21 cellular contexts compared by ENCODE assay signal in the genomic region with DNA sequence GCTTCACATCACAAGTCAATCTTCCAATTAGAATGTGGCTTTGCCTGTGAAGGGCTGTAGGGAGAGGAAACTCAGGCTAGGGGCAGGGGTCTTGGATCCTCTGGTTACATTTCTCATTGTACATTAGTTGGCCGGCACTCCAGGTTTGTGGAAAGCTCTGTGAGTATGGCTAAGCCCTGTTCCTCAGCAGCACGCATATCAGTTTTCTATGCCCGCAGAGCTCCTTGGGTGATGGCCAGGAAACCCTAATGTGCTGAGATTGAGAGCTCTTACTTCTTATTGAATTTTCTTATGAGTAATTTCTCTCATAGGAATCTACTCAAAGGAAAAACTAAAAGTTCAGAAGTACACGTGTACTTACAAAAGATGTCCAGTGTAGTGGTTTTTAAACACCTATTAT. TPM values are rescaled to one million over a fixed set of nuclear protein-coding genes. Genes with fewer than 3 reads are reported as not detected.
A peak's percentile ranks its signal among the peaks of the same experiment; 100 is the strongest.
DNase-seq lines count a peak whose midpoint lies in the region; ATAC-seq and TF ChIP-seq lines count a peak whose summit lies in the region.
"Had no signal": no experiment of that assay in that cellular context is flagged by ENCODE, and none has a peak within 500 bp of the region (broad histone marks: within the 10 kb centered on the region; RNA-seq: fewer than 3 reads in every experiment).

No MANE protein-coding gene starts in this region.

- POLR2A ChIA-PET in activated naive CD8-positive, alpha-beta T cell treated with anti-CD3 and anti-CD28 coated beads, Interleukin-2, amount 10 ng/mL, durations not matched to agents 7 days and 5 days (lab: Charles Lee), result no interaction called here

- DNase-seq in activated naive CD8-positive, alpha-beta T cell treated with anti-CD3 and anti-CD28 coated beads, Interleukin-2, amount 10 ng/mL, durations not matched to agents 7 days and 5 days, result no peak
- DNase-seq in activated naive CD8-positive, alpha-beta T cell treated with anti-CD3 and anti-CD28 coated beads, Interleukin-2, amount 50 U/mL, for 24 hours, result no peak
- DNase-seq in NCI-H1092 treated with DMSO at 0.1 percent for 48 hours (lab: John Stamatoyannopoulos, UW) (peak; percentile 27), left lung (no peak), C1 segment of cervical spinal cord (lab: John Stamatoyannopoulos, UW) (no peak)
- no peak for DNase-seq in activated CD4-positive, alpha-beta T cell treated with anti-CD3 and anti-CD28 coated beads, Interleukin-2, amount 50 U/mL, for 1 hour
- DNase-seq in activated naive CD4-positive, alpha-beta T cell treated with anti-CD3 and anti-CD28 coated beads for 36 hours, result no peak
- DNase-seq: Caco-2; CD4-positive, alpha-beta T cell; DMS153; H9; HFFc6; MV-4-11; NCI-H1417; NCI-H1694 treated with DMSO at 0.1 percent for 48 hours; NCI-H524 treated with DMSO at 0.1 percent for 48 hours; NCI-H82; OCI-M1 had no signal

- H3K27ac Mint-ChIP-seq in activated naive CD8-positive, alpha-beta T cell treated with anti-CD3 and anti-CD28 coated beads, Interleukin-2, amount 10 ng/mL, durations not matched to agents 7 days and 5 days, result peak overlapping the region; percentile 16
- H3K27ac Mint-ChIP-seq in activated naive CD8-positive, alpha-beta T cell treated with anti-CD3 and anti-CD28 coated beads, Interleukin-2, amount 50 U/mL, for 24 hours, result no peak overlapping the region
- H3K27ac Mint-ChIP-seq in activated naive CD4-positive, alpha-beta T cell treated with anti-CD3 and anti-CD28 coated beads for 36 hours, result no peak overlapping the region
- H3K27ac Mint-ChIP-seq: CD4-positive, alpha-beta T cell; H9; HFFc6; T-helper 1 cell treated with Interleukin-12 subunit alpha and Interleukin-12 subunit beta and Interleukin-4 antibody, amounts not matched to agents 30 μg/mL and 1 μg/mL, for 36 hours had no signal

- H3K4me1 ChIP-seq in left lung, result no peaks in the 10 kb centered on the region
- H3K4me1 ChIP-seq: Caco-2, SJSA1 had no signal

- no peak for TF ChIP-seq CTCF in left lung (IDR thresholded peaks at IDR 0.05)

- no peaks in the 10 kb centered on the region for H3K36me3 Mint-ChIP-seq in activated naive CD8-positive, alpha-beta T cell treated with anti-CD3 and anti-CD28 coated beads, Interleukin-2, amount 10 ng/mL, durations not matched to agents 7 days and 5 days
- no peaks in the 10 kb centered on the region for H3K36me3 Mint-ChIP-seq in activated naive CD8-positive, alpha-beta T cell treated with anti-CD3 and anti-CD28 coated beads, Interleukin-2, amount 50 U/mL, for 24 hours (ENCODE audit: low read depth)
- no peaks in the 10 kb centered on the region for H3K36me3 Mint-ChIP-seq in activated naive CD4-positive, alpha-beta T cell treated with anti-CD3 and anti-CD28 coated beads for 36 hours (ENCODE audit: low read depth)

- no peaks in the 10 kb centered on the region for H3K9me3 Mint-ChIP-seq in activated naive CD8-positive, alpha-beta T cell treated with anti-CD3 and anti-CD28 coated beads, Interleukin-2, amount 10 ng/mL, durations not matched to agents 7 days and 5 days
- H3K9me3 Mint-ChIP-seq in activated naive CD8-positive, alpha-beta T cell treated with anti-CD3 and anti-CD28 coated beads, Interleukin-2, amount 50 U/mL, for 24 hours, result no peaks in the 10 kb centered on the region
- H3K9me3 Mint-ChIP-seq in activated naive CD4-positive, alpha-beta T cell treated with anti-CD3 and anti-CD28 coated beads for 36 hours, result no peaks in the 10 kb centered on the region
- H3K9me3 Mint-ChIP-seq: CD4-positive, alpha-beta T cell; H9; HFFc6; T-helper 1 cell treated with Interleukin-12 subunit alpha and Interleukin-12 subunit beta and Interleukin-4 antibody, amounts not matched to agents 30 μg/mL and 1 μg/mL, for 36 hours had no signal

- H3K9me3 ChIP-seq in left lung, result no peaks in the 10 kb centered on the region
- H3K9me3 ChIP-seq: Caco-2, SJSA1 had no signal

- no peak for ATAC-seq in activated naive CD8-positive, alpha-beta T cell treated with anti-CD3 and anti-CD28 coated beads, Interleukin-2, amount 10 ng/mL, durations not matched to agents 7 days and 5 days (ENCODE audit: low read depth)
- no peak for ATAC-seq in activated naive CD8-positive, alpha-beta T cell treated with anti-CD3 and anti-CD28 coated beads, Interleukin-2, amount 50 U/mL, for 24 hours
- peak; percentile 54 for ATAC-seq in left lung

- H3K27ac ChIP-seq in left lung, result no peak overlapping the region
- H3K27ac ChIP-seq: KMS-11, SJSA1 had no signal

- H3K27me3 ChIP-seq in left lung, result no peaks in the 10 kb centered on the region
- H3K27me3 ChIP-seq: SJSA1 had no signal

- H3K4me3 ChIP-seq in left lung, result no peak overlapping the region
- H3K4me3 ChIP-seq: SJSA1 had no signal

- peaks cover 2% of the 10 kb centered on the region for H3K4me1 Mint-ChIP-seq in activated naive CD8-positive, alpha-beta T cell treated with anti-CD3 and anti-CD28 coated beads, Interleukin-2, amount 10 ng/mL, durations not matched to agents 7 days and 5 days
- peaks cover 5% of the 10 kb centered on the region for H3K4me1 Mint-ChIP-seq in activated naive CD8-positive, alpha-beta T cell treated with anti-CD3 and anti-CD28 coated beads, Interleukin-2, amount 50 U/mL, for 24 hours
- peaks cover 5% of the 10 kb centered on the region for H3K4me1 Mint-ChIP-seq in activated naive CD4-positive, alpha-beta T cell treated with anti-CD3 and anti-CD28 coated beads for 36 hours (ENCODE audit: low read depth)

- CTCF ChIA-PET in activated naive CD4-positive, alpha-beta T cell treated with anti-CD3 and anti-CD28 coated beads for 36 hours (lab: Charles Lee), result no interaction called here

- H3K27me3 Mint-ChIP-seq in activated naive CD8-positive, alpha-beta T cell treated with anti-CD3 and anti-CD28 coated beads, Interleukin-2, amount 10 ng/mL, durations not matched to agents 7 days and 5 days, result peaks cover 6% of the 10 kb centered on the region
- H3K27me3 Mint-ChIP-seq in activated naive CD8-positive, alpha-beta T cell treated with anti-CD3 and anti-CD28 coated beads, Interleukin-2, amount 50 U/mL, for 24 hours, result no peaks in the 10 kb centered on the region
- H3K27me3 Mint-ChIP-seq in activated naive CD4-positive, alpha-beta T cell treated with anti-CD3 and anti-CD28 coated beads for 36 hours (ENCODE audit: low read depth), result no peaks in the 10 kb centered on the region
- H3K27me3 Mint-ChIP-seq: CD4-positive, alpha-beta T cell had no signal

- no peak overlapping the region for H3K4me3 Mint-ChIP-seq in activated naive CD8-positive, alpha-beta T cell treated with anti-CD3 and anti-CD28 coated beads, Interleukin-2, amount 10 ng/mL, durations not matched to agents 7 days and 5 days
- no peak overlapping the region for H3K4me3 Mint-ChIP-seq in activated naive CD8-positive, alpha-beta T cell treated with anti-CD3 and anti-CD28 coated beads, Interleukin-2, amount 50 U/mL, for 24 hours
- H3K4me3 Mint-ChIP-seq in activated naive CD4-positive, alpha-beta T cell treated with anti-CD3 and anti-CD28 coated beads for 36 hours, result no peak overlapping the region
- H3K4me3 Mint-ChIP-seq: CD4-positive, alpha-beta T cell; H9; HFFc6; T-helper 1 cell treated with Interleukin-12 subunit alpha and Interleukin-12 subunit beta and Interleukin-4 antibody, amounts not matched to agents 30 μg/mL and 1 μg/mL, for 36 hours had no signal

- no peaks in the 10 kb centered on the region for H3K36me3 ChIP-seq in left lung
- H3K36me3 ChIP-seq: SJSA1 had no signal

- intact Hi-C loops in left lung (cut with DNase I), result no loop called here
- intact Hi-C loops in activated naive CD4-positive, alpha-beta T cell treated with anti-CD3 and anti-CD28 coated beads for 36 hours (cut with micrococcal nuclease), result no loop called here

RNA-seq across cellular contexts. Expression of gene STMN1, which starts 30.7 kb away (rescaled TPM):
- 100 to 1,000 TPM; 575 to 595 TPM for total RNA-seq in activated naive CD8-positive, alpha-beta T cell treated with anti-CD3 and anti-CD28 coated beads, Interleukin-2, amount 10 ng/mL, durations not matched to agents 7 days and 5 days
- 100 to 1,000 TPM in 1 of 2 donors, 10 to 100 TPM in 1; 50.7 to 126 TPM for total RNA-seq in left lung
- 100 to 1,000 TPM; 708 to 746 TPM for total RNA-seq in activated naive CD4-positive, alpha-beta T cell treated with anti-CD3 and anti-CD28 coated beads for 36 hours

Comparison
In these comparisons a context has a peak if more than half of its experiments do, and no peak if none do; other contexts are left out.
1. RNA of gene STMN1, which starts 30.7 kb away (total RNA-seq): 708 to 746 TPM in activated naive CD4-positive, alpha-beta T cell treated with anti-CD3 and anti-CD28 coated beads for 36 hours and 575 to 595 TPM in activated naive CD8-positive, alpha-beta T cell treated with anti-CD3 and anti-CD28 coated beads, Interleukin-2, amount 10 ng/mL, durations not matched to agents 7 days and 5 days; 50.7 to 126 TPM in left lung; every median in the first group is over 4 times any median in the second.